In genomic region chr19:33438987-33439781, GRCh38 we compare ENCODE assay signal across 20 cellular contexts.
DNase-seq lines count a peak whose midpoint lies in the region; ATAC-seq, FAIRE-seq and TF ChIP-seq lines count a peak whose summit lies in the region.
"Had no signal": no experiment of that assay in that cellular context is flagged by ENCODE, and none has a peak within 500 bp of the region (broad histone marks: within the 10 kb centered on the region; RNA-seq: fewer than 3 reads in every experiment).

No MANE protein-coding gene starts in this region.

- H4K20me1 ChIP-seq in GM23338 (replicated peaks; ENCODE audit: insufficient read depth) (no peaks in the 10 kb centered on the region; the same call in 1 of the 2 replicates), osteoblast (ENCODE audit: insufficient read depth, low read length) (no peaks in the 10 kb centered on the region)

- H3F3A ChIP-seq in GM23338 (replicated peaks; ENCODE audit: low read depth): no peaks in the 10 kb centered on the region

- H3K79me2 ChIP-seq in GM23338 (replicated peaks; ENCODE audit: insufficient read depth) (no peaks in the 10 kb centered on the region), osteoblast (ENCODE audit: insufficient read depth, low read length) (no peaks in the 10 kb centered on the region), mesendoderm (ENCODE audit: control insufficient read depth, insufficient read depth, low read length) (no peaks in the 10 kb centered on the region)

- DNase-seq in A549 (ENCODE audit: low read depth in 1 of 2, low spot score in 1 of 2): no peak
- DNase-seq in GM23338 (ENCODE audit: low spot score): no peak
- DNase-seq in left ventricle myocardium inferior: peak; percentile 10
- peak; percentile 78 for DNase-seq in osteoblast (ENCODE audit: insufficient read length, low spot score, missing footprints)
- DNase-seq in mesendoderm: no peak
- DNase-seq in breast epithelium (ENCODE audit: low spot score in 2 of 2): no peak
- DNase-seq: BE2C; CD8-positive, alpha-beta T cell; DMS79 treated with DMSO at 0.1 percent for 48 hours; NCI-H1436; NCI-H2107; NCI-H345; SIG-M5 had no signal

- no peak overlapping the region for H3K9ac ChIP-seq in mesendoderm (ENCODE audit: low read length)

- H3K9me2 ChIP-seq in GM23338 (ENCODE audit: insufficient read depth): no peaks in the 10 kb centered on the region

- H3K4ac ChIP-seq in mesendoderm (ENCODE audit: low read depth, low read length): no peak overlapping the region

- H3K36me3 ChIP-seq in GM23338 (ENCODE audit: insufficient read depth) (no peaks in the 10 kb centered on the region), left ventricle myocardium inferior (peaks cover 5% of the 10 kb centered on the region), osteoblast (ENCODE audit: insufficient read depth, low read length) (no peaks in the 10 kb centered on the region), mesendoderm (ENCODE audit: control insufficient read depth, insufficient read depth, low read length) (no peaks in the 10 kb centered on the region), breast epithelium (no peaks in the 10 kb centered on the region)
- H3K36me3 ChIP-seq: BE2C had no signal

- H3K4me2 ChIP-seq in A549: no peak overlapping the region
- no peak overlapping the region for H3K4me2 ChIP-seq in GM23338
- H3K4me2 ChIP-seq in osteoblast (ENCODE audit: insufficient read depth, low read length): no peak overlapping the region
- no peak overlapping the region for H3K4me2 ChIP-seq in mesendoderm (ENCODE audit: low read length)

- no peak overlapping the region for H2AK5ac ChIP-seq in mesendoderm (ENCODE audit: low read length)

- no peak overlapping the region for H3K18ac ChIP-seq in mesendoderm (ENCODE audit: low read length)

- 57% methylated on average over 16 of the region's 16 CpGs for WGBS in A549 (ENCODE audit: missing lambda C conversion rate)
- WGBS in mesendoderm (ENCODE audit: extremely low coverage, insufficient coverage, low lambda C conversion rate): no CpG with 5 or more reads among the region's 16 CpGs

- no peak for FAIRE-seq in A549 (lab: Jason Lieb, UNC)
- FAIRE-seq: D721Med, G401.6, GM12891, GM19239 had no signal

- CTCF ChIA-PET in A549 (lab: Yijun Ruan, JAX): interaction anchor here (0.9 to 6.3 kb wide), 7 partner anchors 9 to 338 kb away, joined by 3 to 61 read pairs (median 13); no protein-coding TSS in a partner anchor

- TF ChIP-seq CTCF in A549 (IDR thresholded peaks at IDR 0.05): no peak
- no peak for TF ChIP-seq CTCF in GM23338 (conservative IDR thresholded peaks at IDR 0.05; ENCODE audit: low read depth in 2 of 2)
- no peak for TF ChIP-seq CTCF in left ventricle myocardium inferior (IDR thresholded peaks at IDR 0.05; ENCODE audit: borderline replicate concordance)
- no peak for TF ChIP-seq CTCF in osteoblast (IDR thresholded peaks at IDR 0.05; ENCODE audit: extremely low read depth, low read depth, low read length)
- no peak for TF ChIP-seq CTCF in breast epithelium (IDR thresholded peaks at IDR 0.05)

- intact Hi-C loops in left ventricle myocardium inferior (cut with micrococcal nuclease) (no loop called here), breast epithelium (cut with DNase I; ENCODE audit: low total_unique reads) (no loop called here)

- no peaks in the 10 kb centered on the region for H3K9me3 Mint-ChIP-seq in GM23338
- H3K9me3 Mint-ChIP-seq: CD8-positive, alpha-beta T cell had no signal

- H3K27ac ChIP-seq in A549 (no peak overlapping the region), GM23338 (ENCODE audit: low read depth) (no peak overlapping the region), left ventricle myocardium inferior (replicated peaks) (no peak overlapping the region), osteoblast (ENCODE audit: low read depth, low read length) (no peak overlapping the region), mesendoderm (ENCODE audit: low read depth, low read length) (no peak overlapping the region), breast epithelium (no peak overlapping the region)
- H3K27ac ChIP-seq: Peyer's patch had no signal

- no peaks in the 10 kb centered on the region for H3K4me1 Mint-ChIP-seq in GM23338

- no peak overlapping the region for H4K5ac ChIP-seq in mesendoderm (ENCODE audit: low read length)

- H3K56ac ChIP-seq in mesendoderm (ENCODE audit: low read length): no peak overlapping the region

- H3K4me3 ChIP-seq in A549: no peak overlapping the region
- no peak overlapping the region for H3K4me3 ChIP-seq in GM23338
- H3K4me3 ChIP-seq in left ventricle myocardium inferior: no peak overlapping the region
- no peak overlapping the region for H3K4me3 ChIP-seq in osteoblast (ENCODE audit: insufficient read depth, low read length)
- H3K4me3 ChIP-seq in mesendoderm (ENCODE audit: low read length): no peak overlapping the region
- no peak overlapping the region for H3K4me3 ChIP-seq in breast epithelium
- H3K4me3 ChIP-seq: Peyer's patch had no signal

- H3K9me3 ChIP-seq in A549: no peaks in the 10 kb centered on the region
- no peaks in the 10 kb centered on the region for H3K9me3 ChIP-seq in left ventricle myocardium inferior (replicated peaks)
- no peaks in the 10 kb centered on the region for H3K9me3 ChIP-seq in osteoblast (ENCODE audit: low read depth, low read length)
- no peaks in the 10 kb centered on the region for H3K9me3 ChIP-seq in breast epithelium
- H3K9me3 ChIP-seq: BE2C, Peyer's patch had no signal

- H4K8ac ChIP-seq in mesendoderm (ENCODE audit: low read depth, low read length): no peak overlapping the region

- no peak overlapping the region for H2BK15ac ChIP-seq in mesendoderm (replicated peaks; ENCODE audit: low read depth)

- H2BK5ac ChIP-seq in mesendoderm (ENCODE audit: low read length): no peak overlapping the region

- no peak for TF ChIP-seq EP300 in A549 (IDR thresholded peaks at IDR 0.05)

- H3K4me1 ChIP-seq in A549 (no peaks in the 10 kb centered on the region), GM23338 (ENCODE audit: insufficient read depth) (no peaks in the 10 kb centered on the region), left ventricle myocardium inferior (peaks cover 9% of the 10 kb centered on the region), osteoblast (ENCODE audit: insufficient read depth, low read length) (no peaks in the 10 kb centered on the region), mesendoderm (ENCODE audit: control insufficient read depth, low read depth, low read length) (no peaks in the 10 kb centered on the region), breast epithelium (no peaks in the 10 kb centered on the region)
- H3K4me1 ChIP-seq: Peyer's patch had no signal

- H3K23ac ChIP-seq in mesendoderm (ENCODE audit: low read length): no peak overlapping the region

- H3K27me3 Mint-ChIP-seq in GM23338 (ENCODE audit: insufficient read depth, low read depth, poor library complexity): peaks cover 8% of the 10 kb centered on the region

- H3K36me3 Mint-ChIP-seq in GM23338 (ENCODE audit: low read depth): no peaks in the 10 kb centered on the region; the same call in 2 of the 3 replicates

- no peak overlapping the region for H3K27ac Mint-ChIP-seq in GM23338
- H3K27ac Mint-ChIP-seq: CD8-positive, alpha-beta T cell had no signal

- TF ChIP-seq RAD21 in A549 (conservative IDR thresholded peaks at IDR 0.05 in 1 of 2, IDR thresholded peaks at IDR 0.05 in 1 of 2): no peak

- POLR2A ChIA-PET in A549 (lab: Yijun Ruan, JAX): no interaction called here

- H2BK120ac ChIP-seq in mesendoderm (ENCODE audit: low read depth, low read length): no peak overlapping the region

- no peak overlapping the region for H2AFZ ChIP-seq in GM23338
- H2AFZ ChIP-seq in osteoblast (ENCODE audit: low read length): no peak overlapping the region

- ATAC-seq in A549 (peak; percentile 11 to 16; a peak in 2 of 6 replicates), GM23338 (peak; percentile 32; the same call in 1 of the 3 replicates), GM18873 (IDR thresholded peaks at IDR 0.05; ENCODE audit: low FRiP score, unreplicated experiment) (no peak)
- ATAC-seq: CD8-positive, alpha-beta T cell; HCT116 had no signal

- no peak overlapping the region for H3K4me3 Mint-ChIP-seq in GM23338
- H3K4me3 Mint-ChIP-seq: CD8-positive, alpha-beta T cell had no signal

- H3K27me3 ChIP-seq in GM23338 (ENCODE audit: insufficient read depth) (no peaks in the 10 kb centered on the region), left ventricle myocardium inferior (ENCODE audit: low read depth) (no peaks in the 10 kb centered on the region), osteoblast (ENCODE audit: insufficient read depth, low read length) (no peaks in the 10 kb centered on the region), mesendoderm (ENCODE audit: insufficient read depth, low read length, poor library complexity) (no peaks in the 10 kb centered on the region), breast epithelium (no peaks in the 10 kb centered on the region)
- H3K27me3 ChIP-seq: BE2C, Peyer's patch had no signal

- TF ChIP-seq POLR2A in A549 (IDR thresholded peaks at IDR 0.05; ENCODE audit: low read length) (no peak), breast epithelium (IDR thresholded peaks at IDR 0.05) (no peak)

- no peaks in the 10 kb centered on the region for H3K79me1 ChIP-seq in mesendoderm (ENCODE audit: low read length)

TF ChIP-seq in A549, 52 proteins besides CTCF, POLR2A, EP300 and RAD21 (continues in another document):
- no peak for TF ChIP-seq KDM1A (IDR thresholded peaks at IDR 0.05; ENCODE audit: low read depth)
- TF ChIP-seq MAX (IDR thresholded peaks at IDR 0.05): no peak
- no peak for TF ChIP-seq ZNF302 (CRISPR knock-in tag; IDR thresholded peaks at IDR 0.05)
- no peak for TF ChIP-seq NFE2L2 (conservative IDR thresholded peaks at IDR 0.05; ENCODE audit: low read length)
- no peak for TF ChIP-seq SREBF2 (IDR thresholded peaks at IDR 0.05)
- no peak for TF ChIP-seq HDAC2 (IDR thresholded peaks at IDR 0.05)
- no peak for TF ChIP-seq POLR2AphosphoS2 (conservative IDR thresholded peaks at IDR 0.05; ENCODE audit: low read length)
- no peak for TF ChIP-seq TP53 (CRISPR knock-in tag; IDR thresholded peaks at IDR 0.05)

Comparison
In these comparisons a context has a peak if more than half of its experiments do, and no peak if none do; other contexts are left out.
1. DNase-seq: peak in left ventricle myocardium inferior (single experiment) and osteoblast (single experiment); none in A549 (0 of 2), GM23338 (single experiment), mesendoderm (single experiment) and breast epithelium (0 of 2).